In the genomic region with DNA sequence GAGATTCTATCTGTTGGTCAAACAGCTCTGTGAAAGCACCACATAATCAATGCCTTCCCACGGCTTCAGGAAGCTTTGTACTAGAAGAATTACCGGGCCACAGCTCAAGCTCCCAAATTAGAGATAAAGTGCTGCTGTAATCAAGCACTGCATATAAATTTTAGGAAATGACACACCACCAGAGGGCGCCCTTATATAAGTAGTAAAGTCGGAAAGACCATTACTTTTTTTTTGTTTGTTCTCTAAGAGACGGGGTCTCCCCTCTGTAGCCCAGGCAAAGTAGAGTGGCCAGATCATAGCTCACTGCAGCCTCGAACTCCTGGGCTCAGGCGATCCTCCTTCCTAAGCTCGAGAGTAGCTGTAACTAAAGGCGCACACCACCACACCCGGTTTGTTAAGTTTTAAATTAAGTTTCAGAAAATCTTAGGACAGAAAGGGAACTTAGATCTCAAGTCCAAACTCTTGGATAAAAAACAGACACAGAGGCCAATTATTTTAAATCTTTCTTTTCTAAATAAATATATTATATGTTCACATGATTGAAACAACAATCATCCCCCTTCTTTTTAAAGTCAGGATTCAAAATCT, we compare ENCODE assay signal across 8 cellular contexts. TPM values are rescaled to one million over a fixed set of nuclear protein-coding genes. Genes with fewer than 3 reads are reported as not detected.
DNase-seq lines count a peak whose midpoint lies in the region; ATAC-seq lines count a peak whose summit lies in the region.

No MANE protein-coding gene starts in this region.

- no peak overlapping the region for H2BK5ac ChIP-seq in mesendoderm (ENCODE audit: low read length)

- H3K9ac ChIP-seq in mesendoderm (ENCODE audit: low read length) = no peak overlapping the region

- no peak overlapping the region for H4K8ac ChIP-seq in mesendoderm (ENCODE audit: low read depth, low read length)

- no peaks in the 10 kb centered on the region for H3K27me3 ChIP-seq in effector memory CD4-positive, alpha-beta T cell (replicated peaks; ENCODE audit: control insufficient read depth, insufficient read depth, low read length, poor library complexity, severe bottlenecking)
- H3K27me3 ChIP-seq in mesendoderm (ENCODE audit: insufficient read depth, low read length, poor library complexity) = no peaks in the 10 kb centered on the region

- no CpG with 5 or more reads among the region's 10 CpGs for WGBS in mesendoderm (ENCODE audit: extremely low coverage, insufficient coverage, low lambda C conversion rate)

- no peak overlapping the region for H2AK5ac ChIP-seq in mesendoderm (ENCODE audit: low read length)

- no peak overlapping the region for H3K56ac ChIP-seq in mesendoderm (ENCODE audit: low read length)

- H3K4me3 ChIP-seq in effector memory CD4-positive, alpha-beta T cell (ENCODE audit: insufficient read depth, low read depth, low read length, poor library complexity, severe bottlenecking) = no peak overlapping the region
- H3K4me3 ChIP-seq in mesendoderm (ENCODE audit: low read length) = no peak overlapping the region

- H3K79me2 ChIP-seq in mesendoderm (ENCODE audit: control insufficient read depth, insufficient read depth, low read length) = no peaks in the 10 kb centered on the region

- no peaks in the 10 kb centered on the region for H3K9me3 ChIP-seq in effector memory CD4-positive, alpha-beta T cell (ENCODE audit: control insufficient read depth, low read length)

- H3K18ac ChIP-seq in mesendoderm (ENCODE audit: low read length) = no peak overlapping the region

- H3K79me1 ChIP-seq in mesendoderm (ENCODE audit: low read length) = no peaks in the 10 kb centered on the region

- no peak overlapping the region for H2BK120ac ChIP-seq in mesendoderm (ENCODE audit: low read depth, low read length)

- no peak for ATAC-seq in GM18870 (IDR thresholded peaks at IDR 0.05; ENCODE audit: unreplicated experiment)

- no peak overlapping the region for H3K4ac ChIP-seq in mesendoderm (ENCODE audit: low read depth, low read length)

- no peak overlapping the region for H2BK15ac ChIP-seq in mesendoderm (replicated peaks; ENCODE audit: low read depth)

- no peak overlapping the region for H3K23ac ChIP-seq in mesendoderm (ENCODE audit: low read length)

- H3K4me1 ChIP-seq in effector memory CD4-positive, alpha-beta T cell (ENCODE audit: control insufficient read depth, insufficient read depth, low read length, poor library complexity, severe bottlenecking) = peaks cover under 1% of the 10 kb centered on the region
- H3K4me1 ChIP-seq in mesendoderm (ENCODE audit: control insufficient read depth, low read depth, low read length) = peaks cover 3% of the 10 kb centered on the region

- no peak overlapping the region for H3K4me2 ChIP-seq in mesendoderm (ENCODE audit: low read length)

- peak; percentile 36 for DNase-seq in GDM1 (lab: John Stamatoyannopoulos, UW)
- DNase-seq in HT1080 (ENCODE audit: low read depth) = peak; percentile 59
- peak; percentile 15 for DNase-seq in NK-92 (lab: John Stamatoyannopoulos, UW; ENCODE audit: unreplicated experiment)
- DNase-seq in activated CD8-positive, alpha-beta memory T cell treated with anti-CD3 and anti-CD28 coated beads for 24 hours = peak; percentile 85
- peak; percentile 17 to 68 (median 36) for DNase-seq in effector memory CD4-positive, alpha-beta T cell
- DNase-seq in mesendoderm = peak; percentile 91
- DNase-seq in stimulated activated CD8-positive, alpha-beta memory T cell treated with anti-CD3 and anti-CD28 coated beads, Interleukin-2, amount 100 ng/mL, for 1 hour (ENCODE audit: low read depth in 2 of 2) = peak; percentile 29 to 65

- no peak overlapping the region for H4K5ac ChIP-seq in mesendoderm (ENCODE audit: low read length)

- no peak overlapping the region for H3K27ac ChIP-seq in effector memory CD4-positive, alpha-beta T cell (ENCODE audit: insufficient read depth, low read length, poor library complexity, severe bottlenecking)
- no peak overlapping the region for H3K27ac ChIP-seq in mesendoderm (ENCODE audit: low read depth, low read length)

- H3K36me3 ChIP-seq in effector memory CD4-positive, alpha-beta T cell (ENCODE audit: control insufficient read depth, insufficient read depth, low read length) = no peaks in the 10 kb centered on the region
- H3K36me3 ChIP-seq in mesendoderm (ENCODE audit: control insufficient read depth, insufficient read depth, low read length) = no peaks in the 10 kb centered on the region

RNA-seq across cellular contexts. Expression of a gene that starts 32.6 kb away (rescaled TPM):
- 23.1 and 31.0 TPM in 2 replicates for total RNA-seq in HT1080 (2014; rRNA removed; shearing (Covaris generic))
- polyA plus RNA-seq in HT1080 (2015; cell fraction: cytosol; rRNA removed) = 41.4 and 46.5 TPM in 2 replicates
- 61.6 and 66.9 TPM in 2 replicates for polyA plus RNA-seq in HT1080 (2015; cell fraction: nucleus; rRNA removed)
- polyA plus RNA-seq in mesendoderm (2013, experiment 1 of 2) = 33.2 TPM
- polyA plus RNA-seq in mesendoderm (2013, experiment 2 of 2) = 33.0 TPM

RNA-seq across cellular contexts. Expression of a gene that starts 33.9 kb away (rescaled TPM):
- total RNA-seq in HT1080 (2014; rRNA removed; shearing (Covaris generic)) = 19.3 and 24.6 TPM in 2 replicates
- 24.8 and 27.8 TPM in 2 replicates for polyA plus RNA-seq in HT1080 (2015; cell fraction: cytosol; rRNA removed)
- 21.9 and 22.7 TPM in 2 replicates for polyA plus RNA-seq in HT1080 (2015; cell fraction: nucleus; rRNA removed)
- 23.4 TPM for polyA plus RNA-seq in mesendoderm (2013, experiment 1 of 2)
- polyA plus RNA-seq in mesendoderm (2013, experiment 2 of 2) = 22.1 TPM

Comparison
In these comparisons a context has a peak if more than half of its experiments do, and no peak if none do; other contexts are left out.
1. DNase-seq: peak in every context shown above with its lines; median percentile 91 in mesendoderm; 85 in activated CD8-positive, alpha-beta memory T cell treated with anti-CD3 and anti-CD28 coated beads for 24 hours; 59 in HT1080; 47 in stimulated activated CD8-positive, alpha-beta memory T cell treated with anti-CD3 and anti-CD28 coated beads, Interleukin-2, amount 100 ng/mL, for 1 hour; 36 in GDM1; 36 in effector memory CD4-positive, alpha-beta T cell; 15 in NK-92.